ENCODE assay signal across 9 cellular contexts in genomic region chr10:30000802-30001571, GRCh38. TPM values are rescaled to one million over a fixed set of nuclear protein-coding genes. Genes with fewer than 3 reads are reported as not detected.
DNase-seq lines count a peak whose midpoint lies in the region; TF ChIP-seq lines count a peak whose summit lies in the region.
"Had no signal": no experiment of that assay in that cellular context is flagged by ENCODE, and none has a peak within 500 bp of the region (broad histone marks: within the 10 kb centered on the region; RNA-seq: fewer than 3 reads in every experiment).

No MANE protein-coding gene starts in this region.

- no peak for TF ChIP-seq CTCF in CD14-positive monocyte (IDR thresholded peaks at IDR 0.05)

- H3K4me3 Mint-ChIP-seq in CD14-positive monocyte = peak overlapping the region in 1 of 2 donors; percentile 14

- intact Hi-C loops in CD14-positive monocyte (cut with micrococcal nuclease) = no loop called here

- no peaks in the 10 kb centered on the region for H3K9me3 Mint-ChIP-seq in CD14-positive monocyte

- H3K27ac ChIP-seq in caudate nucleus (ENCODE audit: low read depth, low read length) = no peak overlapping the region
- H3K27ac ChIP-seq: C4-2B had no signal

- H3K27me3 Mint-ChIP-seq in CD14-positive monocyte (ENCODE audit: low read depth in 3 of 3) = peaks cover 17 to 24% (median 22%) of the 10 kb centered on the region in 3 donors

- no peaks in the 10 kb centered on the region for H3K36me3 Mint-ChIP-seq in CD14-positive monocyte

- DNase-seq in A172 (ENCODE audit: low spot score) (peak; percentile 52), M059J (ENCODE audit: low read depth) (peak; percentile 87), fibroblast of gingiva (ENCODE audit: low read depth) (peak; percentile 87), myocyte (ENCODE audit: low read depth) (peak; percentile 94), HuH-7 (ENCODE audit: low spot score) (no peak), NCI-H524 (lab: John Stamatoyannopoulos, UW) (no peak), CD14-positive monocyte (ENCODE audit: low spot score) (no peak), caudate nucleus (lab: John Stamatoyannopoulos, UW) (no peak)

- peaks cover 3% of the 10 kb centered on the region for H3K4me1 Mint-ChIP-seq in CD14-positive monocyte

- no peak overlapping the region for H3K27ac Mint-ChIP-seq in CD14-positive monocyte

RNA-seq across cellular contexts. Expression of gene JCAD, which starts 58.4 kb away (rescaled TPM):
- 3.2 and 4.2 TPM in 2 replicates for total RNA-seq in A172 (2014; rRNA removed; shearing (Covaris generic))
- not detected in 2 replicates for total RNA-seq in M059J (2014; rRNA removed; shearing (Covaris generic))
- 13.2 and 16.4 TPM in 2 replicates for total RNA-seq in myocyte
- polyA plus RNA-seq in myocyte (2012) = 40.7 TPM
- polyA plus RNA-seq in CD14-positive monocyte = not detected

Comparison
In these comparisons a context has a peak if more than half of its experiments do, and no peak if none do; other contexts are left out.
1. DNase-seq: peak in A172 (single experiment), M059J (single experiment), fibroblast of gingiva (single experiment) and myocyte (single experiment); none in HuH-7 (single experiment), NCI-H524 (0 of 2), CD14-positive monocyte (single experiment) and caudate nucleus (0 of 61).